12 cellular contexts compared by ENCODE assay signal in the genomic region with DNA sequence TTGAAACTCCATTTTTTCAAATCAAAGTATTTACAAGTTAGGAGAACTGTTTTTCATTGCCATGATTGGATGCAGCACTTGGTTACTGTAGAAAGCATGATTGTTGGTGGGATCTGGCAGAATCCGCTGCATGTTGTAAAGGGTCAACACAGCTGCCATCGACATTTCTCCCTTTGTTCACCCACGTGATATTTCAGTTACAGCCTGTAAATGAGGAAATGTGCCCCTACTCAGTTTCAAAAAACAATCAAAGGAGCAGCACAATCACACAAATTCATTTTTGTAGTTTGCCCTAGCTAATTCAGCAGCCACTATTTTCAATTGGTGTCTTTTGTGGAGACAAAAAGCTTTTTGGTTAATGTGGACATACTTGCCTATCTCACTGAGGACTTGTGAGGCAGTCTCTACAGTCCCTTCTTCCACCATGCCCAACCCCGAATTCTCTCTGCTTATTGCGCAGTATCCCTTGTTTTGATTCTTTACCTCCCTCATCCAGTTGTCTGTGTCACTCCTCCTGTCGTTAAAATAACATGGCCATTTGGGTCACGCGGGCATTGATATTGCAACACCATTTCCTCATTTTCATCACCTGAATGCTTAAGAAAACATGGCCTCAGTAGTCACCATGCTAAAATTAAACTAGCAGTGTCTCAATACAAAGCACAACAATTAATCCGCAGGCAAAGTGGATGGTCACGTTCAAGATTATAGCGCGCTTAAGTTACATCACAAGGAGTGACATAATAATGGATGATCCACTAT. TPM values are rescaled to one million over a fixed set of nuclear protein-coding genes. Genes with fewer than 3 reads are reported as not detected.
A peak's percentile ranks its signal among the peaks of the same experiment; 100 is the strongest.
DNase-seq lines count a peak whose midpoint lies in the region; ATAC-seq and TF ChIP-seq lines count a peak whose summit lies in the region.
"Had no signal": no experiment of that assay in that cellular context is flagged by ENCODE, and none has a peak within 500 bp of the region (broad histone marks: within the 10 kb centered on the region; RNA-seq: fewer than 3 reads in every experiment).

No MANE protein-coding gene starts in this region.

- H3K9me3 ChIP-seq in RWPE2 (ENCODE audit: severe bottlenecking) (no peaks in the 10 kb centered on the region), upper lobe of right lung (no peaks in the 10 kb centered on the region)
- H3K9me3 ChIP-seq: MG63 had no signal

- H3K9me3 Mint-ChIP-seq in activated naive CD8-positive, alpha-beta T cell (ENCODE audit: low read depth), result no peaks in the 10 kb centered on the region
- H3K9me3 Mint-ChIP-seq in activated naive CD8-positive, alpha-beta T cell treated with anti-CD3 and anti-CD28 coated beads for 36 hours, result peaks cover 4% of the 10 kb centered on the region

- intact Hi-C loops in upper lobe of right lung (cut with DNase I), result no loop called here

- no peak overlapping the region for H3K4me3 Mint-ChIP-seq in activated naive CD8-positive, alpha-beta T cell
- no peak overlapping the region for H3K4me3 Mint-ChIP-seq in activated naive CD8-positive, alpha-beta T cell treated with anti-CD3 and anti-CD28 coated beads for 36 hours

- H3K27ac ChIP-seq in RWPE2 (ENCODE audit: poor library complexity, severe bottlenecking) (peak overlapping the region; percentile 86), upper lobe of right lung (peak overlapping the region; percentile 88)

- H3K4me3 ChIP-seq in RWPE2 (ENCODE audit: severe bottlenecking) (no peak overlapping the region), upper lobe of right lung (peak overlapping the region; percentile 4)
- H3K4me3 ChIP-seq: MG63 had no signal

- no peak for DNase-seq in activated naive CD8-positive, alpha-beta T cell treated with anti-CD3 and anti-CD28 coated beads for 36 hours
- DNase-seq in RWPE2 (ENCODE audit: low spot score) (no peak), hippocampal formation (lab: John Stamatoyannopoulos, UW) (peak; percentile 21 to 28), upper lobe of right lung (no peak), NCI-H187 treated with DMSO at 0.1 percent for 48 hours (lab: John Stamatoyannopoulos, UW) (no peak), NCI-H2107 (lab: John Stamatoyannopoulos, UW) (no peak), NCI-H82 treated with DMSO at 0.1 percent for 48 hours (lab: John Stamatoyannopoulos, UW; ENCODE audit: unreplicated experiment) (no peak)
- DNase-seq: activated CD4-positive, alpha-beta T cell treated with anti-CD3 and anti-CD28 coated beads, Interleukin-2, amount 50 U/mL, for 48 hours; DND-41 had no signal

- TF ChIP-seq CTCF in RWPE2 (IDR thresholded peaks at IDR 0.05; ENCODE audit: poor library complexity, severe bottlenecking) (no peak), upper lobe of right lung (IDR thresholded peaks at IDR 0.05) (no peak)

- H3K4me1 Mint-ChIP-seq in activated naive CD8-positive, alpha-beta T cell (ENCODE audit: low read depth), result peaks cover 41% of the 10 kb centered on the region
- peaks cover 42% of the 10 kb centered on the region for H3K4me1 Mint-ChIP-seq in activated naive CD8-positive, alpha-beta T cell treated with anti-CD3 and anti-CD28 coated beads for 36 hours

- H3K4me1 ChIP-seq in RWPE2 (ENCODE audit: insufficient read depth, poor library complexity, severe bottlenecking) (peaks cover 58% of the 10 kb centered on the region), upper lobe of right lung (peaks cover 64% of the 10 kb centered on the region)

- peaks cover 4% of the 10 kb centered on the region for H3K36me3 Mint-ChIP-seq in activated naive CD8-positive, alpha-beta T cell
- H3K36me3 Mint-ChIP-seq in activated naive CD8-positive, alpha-beta T cell treated with anti-CD3 and anti-CD28 coated beads for 36 hours, result no peaks in the 10 kb centered on the region

- no peaks in the 10 kb centered on the region for H3K27me3 Mint-ChIP-seq in activated naive CD8-positive, alpha-beta T cell
- peaks cover 16% of the 10 kb centered on the region for H3K27me3 Mint-ChIP-seq in activated naive CD8-positive, alpha-beta T cell treated with anti-CD3 and anti-CD28 coated beads for 36 hours

- peak overlapping the region; percentile 97 for H3K27ac Mint-ChIP-seq in activated naive CD8-positive, alpha-beta T cell
- H3K27ac Mint-ChIP-seq in activated naive CD8-positive, alpha-beta T cell treated with anti-CD3 and anti-CD28 coated beads for 36 hours, result no peak overlapping the region
- H3K27ac Mint-ChIP-seq: progenitor cell of endocrine pancreas had no signal

- ATAC-seq in RWPE2 (ENCODE audit: low read depth), result no peak
- ATAC-seq in upper lobe of right lung, result no peak

- H3K36me3 ChIP-seq in RWPE2 (ENCODE audit: low read depth) (no peaks in the 10 kb centered on the region), upper lobe of right lung (no peaks in the 10 kb centered on the region)
- H3K36me3 ChIP-seq: MG63 had no signal

- no peaks in the 10 kb centered on the region for H3K27me3 ChIP-seq in RWPE2 (ENCODE audit: insufficient read depth, poor library complexity, severe bottlenecking)
- no peaks in the 10 kb centered on the region for H3K27me3 ChIP-seq in upper lobe of right lung
- H3K27me3 ChIP-seq: MG63 had no signal

RNA-seq across cellular contexts. Expression of a gene that starts 6.4 kb away (rescaled TPM):
- total RNA-seq in activated naive CD8-positive, alpha-beta T cell treated with anti-CD3 and anti-CD28 coated beads for 36 hours, result not detected
- not detected for total RNA-seq in upper lobe of right lung

RNA-seq across cellular contexts. Expression of a gene that starts 24.0 kb away (rescaled TPM):
- 10 to 100 TPM; 41.1 to 43.2 TPM for total RNA-seq in activated naive CD8-positive, alpha-beta T cell treated with anti-CD3 and anti-CD28 coated beads for 36 hours
- 71.5 TPM for total RNA-seq in upper lobe of right lung

Comparison
In these comparisons a context has a peak if more than half of its experiments do, and no peak if none do; other contexts are left out.
1. DNase-seq: peak in hippocampal formation (2 of 2); none in activated naive CD8-positive, alpha-beta T cell treated with anti-CD3 and anti-CD28 coated beads for 36 hours (single experiment), RWPE2 (single experiment), upper lobe of right lung (single experiment), NCI-H187 treated with DMSO at 0.1 percent for 48 hours (single experiment), NCI-H2107 (single experiment) and NCI-H82 treated with DMSO at 0.1 percent for 48 hours (single experiment).